In genomic region chr16:49528564-49529150, GRCh38 we compare ENCODE assay signal across 7 cellular contexts.
DNase-seq lines count a peak whose midpoint lies in the region; ATAC-seq and TF ChIP-seq lines count a peak whose summit lies in the region.

No MANE protein-coding gene starts in this region.

- H3K4me3 Mint-ChIP-seq in HFFc6 (peak overlapping the region; percentile 49; the same call in 1 of the 2 replicates), immature natural killer cell (peak overlapping the region; percentile 57 to 83 (median 80))

- TF ChIP-seq CTCF in HFFc6 (IDR thresholded peaks at IDR 0.05) = no peak
- TF ChIP-seq CTCF in GM13976 (IDR thresholded peaks at IDR 0.05; ENCODE audit: borderline replicate concordance, control extremely low read depth, extremely low read depth, insufficient read depth, missing control alignments) = no peak

- H3K27ac Mint-ChIP-seq in HFFc6 = no peak overlapping the region
- H3K27ac Mint-ChIP-seq in immature natural killer cell = no peak overlapping the region

- in situ Hi-C loops in GM13976 (cut with MboI; ENCODE audit: low sequenced_read_pairs, unreplicated experiment) = no loop called here

- H3K27me3 Mint-ChIP-seq in HFFc6 (ENCODE audit: insufficient read depth) (peaks cover 4% of the 10 kb centered on the region), immature natural killer cell (ENCODE audit: low read depth in 3 of 3) (peaks cover 2 to 9% (median 2%) of the 10 kb centered on the region in 3 donors)

- H3K4me1 Mint-ChIP-seq in HFFc6 (ENCODE audit: low read depth) = no peaks in the 10 kb centered on the region
- peaks cover 8 to 14% of the 10 kb centered on the region in 2 donors for H3K4me1 Mint-ChIP-seq in immature natural killer cell

- ATAC-seq in stimulated activated naive CD8-positive, alpha-beta T cell treated with anti-CD3 and anti-CD28 coated beads, Interleukin-15, Interleukin-2, amounts not matched to agents 100 U/mL and 50 U/mL, for 24 hours = peak; percentile 33
- ATAC-seq in GM18907 (IDR thresholded peaks at IDR 0.05; ENCODE audit: unreplicated experiment) (no peak), HG02623 (IDR thresholded peaks at IDR 0.05; ENCODE audit: unreplicated experiment) (no peak)

- DNase-seq in HFFc6 (no peak), immature natural killer cell (no peak), GM13976 (ENCODE audit: low spot score) (no peak)
- DNase-seq in activated naive CD4-positive, alpha-beta T cell treated with anti-CD3 and anti-CD28 coated beads, Interleukin-2, amount 50 U/mL, for 16 hours = peak; percentile 19
- peak; percentile 15 for DNase-seq in stimulated activated naive CD8-positive, alpha-beta T cell treated with anti-CD3 and anti-CD28 coated beads, Interleukin-15, Interleukin-2, amounts not matched to agents 100 U/mL and 50 U/mL, for 24 hours

- H3K36me3 Mint-ChIP-seq in HFFc6 (ENCODE audit: low read depth) (no peaks in the 10 kb centered on the region), immature natural killer cell (no peaks in the 10 kb centered on the region)

- H3K9me3 Mint-ChIP-seq in HFFc6 (peaks cover 23% of the 10 kb centered on the region), immature natural killer cell (no peaks in the 10 kb centered on the region)

Comparison
In these comparisons a context has a peak if more than half of its experiments do, and no peak if none do; other contexts are left out.
1. DNase-seq: peak in activated naive CD4-positive, alpha-beta T cell treated with anti-CD3 and anti-CD28 coated beads, Interleukin-2, amount 50 U/mL, for 16 hours (single experiment) and stimulated activated naive CD8-positive, alpha-beta T cell treated with anti-CD3 and anti-CD28 coated beads, Interleukin-15, Interleukin-2, amounts not matched to agents 100 U/mL and 50 U/mL, for 24 hours (single experiment); none in HFFc6 (single experiment), immature natural killer cell (0 of 3) and GM13976 (single experiment).